ENCODE assay signal across 8 cellular contexts in the genomic region with DNA sequence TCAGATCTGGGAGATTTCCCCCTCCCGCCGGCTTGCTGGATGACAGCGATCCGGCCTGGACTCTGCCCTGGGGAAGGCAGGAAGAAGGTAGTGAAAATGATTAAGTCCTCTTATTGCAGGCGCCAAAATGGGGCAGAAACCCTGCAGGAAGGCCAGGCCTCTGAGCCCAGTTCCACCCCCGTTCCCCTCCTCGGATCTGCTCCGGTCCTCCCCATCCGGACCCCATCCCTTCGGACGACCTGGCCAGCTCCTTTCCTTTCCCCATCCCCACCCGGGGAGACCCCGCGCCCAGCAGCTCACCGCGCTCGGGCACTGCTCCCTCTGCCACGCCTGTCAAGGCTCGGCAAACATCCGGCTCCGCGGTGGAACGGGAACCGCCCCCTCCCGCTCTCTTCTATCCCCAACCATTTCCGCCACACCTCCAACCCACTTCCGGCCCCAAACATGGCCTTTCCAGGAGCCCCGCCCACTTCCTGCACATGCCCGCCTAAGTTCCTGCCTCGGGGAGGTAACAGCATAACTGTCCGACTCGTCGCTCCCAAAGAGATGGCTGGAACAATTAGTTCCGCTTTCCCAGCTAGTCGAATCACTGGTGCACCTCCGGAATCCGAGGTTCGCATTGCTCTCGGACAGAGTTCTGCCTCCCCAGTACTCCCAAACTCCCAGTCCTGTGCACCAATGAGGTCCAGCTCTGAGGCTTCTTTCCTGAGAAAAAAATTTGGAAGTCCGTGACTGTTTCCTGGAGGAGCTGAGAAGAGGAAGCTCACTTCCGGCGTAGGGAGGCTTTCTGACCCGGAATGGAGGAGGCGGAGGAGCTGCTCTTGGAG. TPM values are rescaled to one million over a fixed set of nuclear protein-coding genes. Genes with fewer than 3 reads are reported as not detected.
DNase-seq lines count a peak whose midpoint lies in the region; ATAC-seq lines count a peak whose summit lies in the region.

A gene (minus strand): TSS at position 369 of the 827 bp plus-strand sequence. CDS start 4,512 bp downstream, outside the sequence.
A gene (plus strand): TSS at position 781 of the 827 bp plus-strand sequence. CDS start 17 bp downstream, at position 798.

- DNase-seq in C1 segment of cervical spinal cord (lab: John Stamatoyannopoulos, UW) = peak; percentile 73 to 99 (median 97)
- peak; percentile 98 for DNase-seq in NCI-H748 treated with DMSO at 0.1 percent for 48 hours (lab: John Stamatoyannopoulos, UW)
- DNase-seq in activated CD4-positive, alpha-beta T cell treated with anti-CD3 and anti-CD28 coated beads, Interleukin-2, amount 50 U/mL, for 24 hours (ENCODE audit: low read depth in 1 of 2, low spot score in 1 of 2) = peak; percentile 98 to 99
- DNase-seq in left lobe of liver (ENCODE audit: low spot score) = peak; percentile 99
- peak; percentile 99 for DNase-seq in stimulated activated CD4-positive, alpha-beta T cell treated with anti-CD3 and anti-CD28 coated beads, Interleukin-2, amount 100 ng/mL, for 4 hours (ENCODE audit: low read depth)

- intact Hi-C loops in dendritic cell treated with granulocyte-macrophage colony-stimulating factor and Interleukin-4, amounts not matched to agents 40 ng/mL and 50 ng/mL, for 4 days (cut with micrococcal nuclease) = loop anchor here (2.0 kb wide), 1 partner anchor 84 kb away; a partner anchor contains a TSS

- peaks cover 47% of the 10 kb centered on the region for H3K4me1 Mint-ChIP-seq in dendritic cell treated with granulocyte-macrophage colony-stimulating factor and Interleukin-4, amounts not matched to agents 40 ng/mL and 50 ng/mL, for 4 days (ENCODE audit: low read depth)

- no peaks in the 10 kb centered on the region for H3K27me3 Mint-ChIP-seq in dendritic cell treated with granulocyte-macrophage colony-stimulating factor and Interleukin-4, amounts not matched to agents 40 ng/mL and 50 ng/mL, for 4 days

- H3K36me3 Mint-ChIP-seq in dendritic cell treated with granulocyte-macrophage colony-stimulating factor and Interleukin-4, amounts not matched to agents 40 ng/mL and 50 ng/mL, for 4 days (ENCODE audit: low read depth) = peaks cover 79% of the 10 kb centered on the region

- H3K27ac Mint-ChIP-seq in dendritic cell treated with granulocyte-macrophage colony-stimulating factor and Interleukin-4, amounts not matched to agents 40 ng/mL and 50 ng/mL, for 4 days = peak within 1 kb of the TSS; percentile 99

- H3K4me3 Mint-ChIP-seq in dendritic cell treated with granulocyte-macrophage colony-stimulating factor and Interleukin-4, amounts not matched to agents 40 ng/mL and 50 ng/mL, for 4 days = peak within 1 kb of the TSS; percentile 95

- ATAC-seq in GM19372 (IDR thresholded peaks at IDR 0.05; ENCODE audit: low read depth, unreplicated experiment) (peak; percentile 91), HG03558 (IDR thresholded peaks at IDR 0.05; ENCODE audit: extremely low read depth, unreplicated experiment) (peak; percentile 76), left lobe of liver (peak; percentile 87)

- H3K9me3 Mint-ChIP-seq in dendritic cell treated with granulocyte-macrophage colony-stimulating factor and Interleukin-4, amounts not matched to agents 40 ng/mL and 50 ng/mL, for 4 days = no peaks in the 10 kb centered on the region

RNA-seq across cellular contexts. Expression of the first gene that starts in this region (rescaled TPM):
- total RNA-seq in left lobe of liver = 29.3 TPM

RNA-seq across cellular contexts. Expression of the second gene that starts in this region (rescaled TPM):
- total RNA-seq in left lobe of liver = 9.4 TPM

Comparison
In these comparisons a context has a peak if more than half of its experiments do, and no peak if none do; other contexts are left out.
1. Peak in every context shown above with its lines: DNase-seq and ATAC-seq.